ENCODE assay signal across 1 cellular context in the genomic region with DNA sequence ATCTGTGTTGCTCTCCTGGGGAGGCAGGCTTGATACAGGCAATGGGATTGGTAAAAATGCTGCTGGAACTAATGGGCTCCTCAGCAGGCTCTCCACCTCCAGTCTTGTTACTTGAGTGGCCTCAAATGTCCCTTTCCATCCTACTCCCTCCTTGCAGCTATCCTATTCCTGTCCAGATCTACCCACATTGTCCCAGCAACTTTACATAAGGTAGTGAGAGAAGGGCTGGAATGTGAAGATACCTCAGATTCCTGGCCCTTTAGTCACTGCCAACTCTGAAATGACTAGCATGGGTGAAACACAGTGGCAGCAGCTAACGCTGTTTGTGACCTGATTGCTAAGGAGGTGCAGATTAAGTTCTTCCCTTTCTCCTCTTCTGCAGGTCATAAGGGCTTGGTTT.
TF ChIP-seq lines count a peak whose summit lies in the region.

No MANE protein-coding gene starts in this region.

TF ChIP-seq in WTC11, 78 proteins besides CTCF, POLR2A, EP300 and RAD21 (continued from another document):
- TF ChIP-seq, protein P1, sequence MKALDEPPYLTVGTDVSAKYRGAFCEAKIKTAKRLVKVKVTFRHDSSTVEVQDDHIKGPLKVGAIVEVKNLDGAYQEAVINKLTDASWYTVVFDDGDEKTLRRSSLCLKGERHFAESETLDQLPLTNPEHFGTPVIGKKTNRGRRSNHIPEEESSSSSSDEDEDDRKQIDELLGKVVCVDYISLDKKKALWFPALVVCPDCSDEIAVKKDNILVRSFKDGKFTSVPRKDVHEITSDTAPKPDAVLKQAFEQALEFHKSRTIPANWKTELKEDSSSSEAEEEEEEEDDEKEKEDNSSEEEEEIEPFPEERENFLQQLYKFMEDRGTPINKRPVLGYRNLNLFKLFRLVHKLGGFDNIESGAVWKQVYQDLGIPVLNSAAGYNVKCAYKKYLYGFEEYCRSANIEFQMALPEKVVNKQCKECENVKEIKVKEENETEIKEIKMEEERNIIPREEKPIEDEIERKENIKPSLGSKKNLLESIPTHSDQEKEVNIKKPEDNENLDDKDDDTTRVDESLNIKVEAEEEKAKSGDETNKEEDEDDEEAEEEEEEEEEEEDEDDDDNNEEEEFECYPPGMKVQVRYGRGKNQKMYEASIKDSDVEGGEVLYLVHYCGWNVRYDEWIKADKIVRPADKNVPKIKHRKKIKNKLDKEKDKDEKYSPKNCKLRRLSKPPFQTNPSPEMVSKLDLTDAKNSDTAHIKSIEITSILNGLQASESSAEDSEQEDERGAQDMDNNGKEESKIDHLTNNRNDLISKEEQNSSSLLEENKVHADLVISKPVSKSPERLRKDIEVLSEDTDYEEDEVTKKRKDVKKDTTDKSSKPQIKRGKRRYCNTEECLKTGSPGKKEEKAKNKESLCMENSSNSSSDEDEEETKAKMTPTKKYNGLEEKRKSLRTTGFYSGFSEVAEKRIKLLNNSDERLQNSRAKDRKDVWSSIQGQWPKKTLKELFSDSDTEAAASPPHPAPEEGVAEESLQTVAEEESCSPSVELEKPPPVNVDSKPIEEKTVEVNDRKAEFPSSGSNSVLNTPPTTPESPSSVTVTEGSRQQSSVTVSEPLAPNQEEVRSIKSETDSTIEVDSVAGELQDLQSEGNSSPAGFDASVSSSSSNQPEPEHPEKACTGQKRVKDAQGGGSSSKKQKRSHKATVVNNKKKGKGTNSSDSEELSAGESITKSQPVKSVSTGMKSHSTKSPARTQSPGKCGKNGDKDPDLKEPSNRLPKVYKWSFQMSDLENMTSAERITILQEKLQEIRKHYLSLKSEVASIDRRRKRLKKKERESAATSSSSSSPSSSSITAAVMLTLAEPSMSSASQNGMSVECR (CRISPR knock-in tag; IDR thresholded peaks at IDR 0.05; ENCODE audit: borderline replicate concordance), result no peak
- TF ChIP-seq SMAD3 (CRISPR knock-in tag; IDR thresholded peaks at IDR 0.05; ENCODE audit: borderline replicate concordance), result no peak
- TF ChIP-seq KAT7 (CRISPR knock-in tag; IDR thresholded peaks at IDR 0.05; ENCODE audit: borderline replicate concordance), result no peak
